14 cellular contexts compared by ENCODE assay signal in the genomic region with DNA sequence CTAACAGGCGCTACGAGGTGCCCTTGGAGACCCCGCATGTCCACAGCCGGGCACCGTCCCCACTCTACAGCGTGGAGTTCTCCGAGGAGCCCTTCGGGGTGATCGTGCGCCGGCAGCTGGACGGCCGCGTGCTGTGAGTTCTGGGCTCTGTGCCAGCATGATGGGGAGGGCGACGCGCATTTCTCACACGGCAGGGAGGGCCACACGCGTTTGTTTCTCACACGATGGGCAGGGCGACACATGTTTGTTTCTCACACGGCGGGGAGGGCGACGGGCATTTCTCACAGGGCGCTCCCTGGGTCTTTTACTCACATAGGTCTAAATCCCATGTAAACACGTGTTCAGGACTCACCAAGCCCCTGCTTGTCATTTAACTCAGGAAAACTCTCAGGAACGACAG. TPM values are rescaled to one million over a fixed set of nuclear protein-coding genes. Genes with fewer than 3 reads are reported as not detected.
DNase-seq lines count a peak whose midpoint lies in the region; ATAC-seq, FAIRE-seq and TF ChIP-seq lines count a peak whose summit lies in the region.
"Had no signal": no experiment of that assay in that cellular context is flagged by ENCODE, and none has a peak within 500 bp of the region (broad histone marks: within the 10 kb centered on the region; RNA-seq: fewer than 3 reads in every experiment).

No MANE protein-coding gene starts in this region.

- H3K9me3 Mint-ChIP-seq in chondrocyte (ENCODE audit: low read depth), result no peaks in the 10 kb centered on the region
- no peaks in the 10 kb centered on the region for H3K9me3 Mint-ChIP-seq in nephron
- no peaks in the 10 kb centered on the region for H3K9me3 Mint-ChIP-seq in T-cell
- H3K9me3 Mint-ChIP-seq: immature natural killer cell; natural killer cell; stimulated activated effector memory CD8-positive, alpha-beta T cell treated with anti-CD3 and anti-CD28 coated beads, Interleukin-12 subunit alpha, Interleukin-12 subunit beta, amount 100 ng/mL, for 72 hours had no signal

- POLR2A ChIA-PET in T-cell (lab: Charles Lee), result no interaction called here

- no peak overlapping the region for H3K27ac Mint-ChIP-seq in chondrocyte (ENCODE audit: unreplicated experiment)
- peak overlapping the region in 2 of 3 experiments; percentile 31 to 36 for H3K27ac Mint-ChIP-seq in nephron
- no peak overlapping the region for H3K27ac Mint-ChIP-seq in T-cell
- H3K27ac Mint-ChIP-seq: immature natural killer cell; natural killer cell; stimulated activated effector memory CD8-positive, alpha-beta T cell treated with anti-CD3 and anti-CD28 coated beads, Interleukin-12 subunit alpha, Interleukin-12 subunit beta, amount 100 ng/mL, for 72 hours had no signal

- no peak for ATAC-seq in T-cell (replicated peaks in 1 of 4)
- no peak for ATAC-seq in GM21390 (IDR thresholded peaks at IDR 0.05; ENCODE audit: unreplicated experiment)
- ATAC-seq: natural killer cell; stimulated activated effector memory CD8-positive, alpha-beta T cell treated with anti-CD3 and anti-CD28 coated beads, Interleukin-12 subunit alpha, Interleukin-12 subunit beta, amount 100 ng/mL, for 72 hours had no signal

- no peak overlapping the region for H3K4me3 Mint-ChIP-seq in chondrocyte (ENCODE audit: unreplicated experiment)
- peak overlapping the region; percentile 19 to 41 (median 28) for H3K4me3 Mint-ChIP-seq in nephron
- no peak overlapping the region for H3K4me3 Mint-ChIP-seq in T-cell
- H3K4me3 Mint-ChIP-seq: immature natural killer cell; natural killer cell; stimulated activated effector memory CD8-positive, alpha-beta T cell treated with anti-CD3 and anti-CD28 coated beads, Interleukin-12 subunit alpha, Interleukin-12 subunit beta, amount 100 ng/mL, for 72 hours had no signal

- TF ChIP-seq CTCF in chondrocyte (IDR thresholded peaks at IDR 0.05), result no peak
- TF ChIP-seq CTCF in nephron (IDR thresholded peaks at IDR 0.05; ENCODE audit: unreplicated experiment in 3 of 3), result no peak

- no peaks in the 10 kb centered on the region for H3K27me3 Mint-ChIP-seq in chondrocyte (ENCODE audit: low read depth)
- H3K27me3 Mint-ChIP-seq in nephron (ENCODE audit: low read depth), result peaks cover 10% of the 10 kb centered on the region
- H3K27me3 Mint-ChIP-seq in T-cell, result no peaks in the 10 kb centered on the region

- CTCF ChIA-PET in T-cell (lab: Charles Lee), result no interaction called here

- peak; percentile 73 for DNase-seq in COLO668 (lab: John Stamatoyannopoulos, UW; ENCODE audit: unreplicated experiment)
- peak; percentile 69 for DNase-seq in NCI-H1092 treated with DMSO at 0.1 percent for 48 hours (lab: John Stamatoyannopoulos, UW)
- peak; percentile 61 for DNase-seq in chondrocyte (ENCODE audit: low spot score)
- no peak for DNase-seq in T-cell
- DNase-seq in mucosa of gallbladder (ENCODE audit: low spot score), result no peak
- no peak for DNase-seq in urothelium cell line (ENCODE audit: low spot score)
- DNase-seq: activated CD8-positive, alpha-beta memory T cell treated with anti-CD3 and anti-CD28 coated beads, Interleukin-2, amount 50 U/mL, for 48 hours; immature natural killer cell; natural killer cell; OCI-M1 had no signal

- peaks cover 12% of the 10 kb centered on the region for H3K4me1 Mint-ChIP-seq in chondrocyte (ENCODE audit: low read depth)
- peaks cover 25% of the 10 kb centered on the region for H3K4me1 Mint-ChIP-seq in nephron
- peaks cover 14 to 23% (median 19%) of the 10 kb centered on the region in 3 donors for H3K4me1 Mint-ChIP-seq in T-cell

- no peak for FAIRE-seq in urothelium cell line (lab: Jason Lieb, UNC)
- FAIRE-seq: TTC549 had no signal

- H3K36me3 Mint-ChIP-seq in chondrocyte (ENCODE audit: low read depth), result no peaks in the 10 kb centered on the region
- no peaks in the 10 kb centered on the region for H3K36me3 Mint-ChIP-seq in nephron (ENCODE audit: low read depth)
- H3K36me3 Mint-ChIP-seq in T-cell, result peaks cover 2% of the 10 kb centered on the region
- H3K36me3 Mint-ChIP-seq: immature natural killer cell, natural killer cell had no signal

RNA-seq across cellular contexts. Expression of a gene that starts 4.4 kb away (rescaled TPM):
- total RNA-seq in chondrocyte (42.3 to 59.8 TPM (median 45.7 TPM) in 3 replicates), T-cell (10 to 100 TPM; 32.0 to 47.2 (median 42.1) TPM), mucosa of gallbladder (105 TPM)

RNA-seq across cellular contexts. Expression of a gene that starts 41.2 kb away (rescaled TPM):
- 63.2 to 76.2 TPM (median 64.0 TPM) in 3 replicates for total RNA-seq in chondrocyte
- 100 to 1,000 TPM in 1 of 5 donors, 10 to 100 TPM in 4; 70.1 to 105 (median 71.4) TPM for total RNA-seq in T-cell
- 57.9 TPM for total RNA-seq in mucosa of gallbladder

Comparison
In these comparisons a context has a peak if more than half of its experiments do, and no peak if none do; other contexts are left out.
1. DNase-seq: peak in COLO668 (single experiment), NCI-H1092 treated with DMSO at 0.1 percent for 48 hours (single experiment) and chondrocyte (single experiment); none in T-cell (0 of 34), mucosa of gallbladder (single experiment) and urothelium cell line (single experiment).
2. H3K27ac Mint-ChIP-seq: peak in nephron (2 of 3); none in chondrocyte (single experiment) and T-cell (0 of 2).
3. H3K4me3 Mint-ChIP-seq: peak in nephron (3 of 3); none in chondrocyte (single experiment) and T-cell (0 of 3).